1 cellular context compared by ENCODE assay signal in genomic region chr6:2952557-2953095, GRCh38.
TF ChIP-seq lines count a peak whose summit lies in the region.

No MANE protein-coding gene starts in this region.

TF ChIP-seq in HepG2, 621 proteins besides CTCF, POLR2A, EP300 and RAD21 (continued from another document and continues in another):
- TF ChIP-seq ZBED4 (CRISPR knock-in tag; IDR thresholded peaks at IDR 0.05; ENCODE audit: borderline replicate concordance) (0 out of 2 replicates have a peak, but pooled peaks have one; percentile 28), ZNF451 (CRISPR knock-in tag; IDR thresholded peaks at IDR 0.05) (peak; percentile 47; the same call in 1 of the 2 replicates), ZNF282 (IDR thresholded peaks at IDR 0.05; ENCODE audit: partially characterized antibody) (no peak), ZNF772 (CRISPR knock-in tag; IDR thresholded peaks at IDR 0.05) (peak; percentile 71), PHF21A (CRISPR knock-in tag; IDR thresholded peaks at IDR 0.05) (peak; percentile 89), ZSCAN21 (CRISPR knock-in tag; IDR thresholded peaks at IDR 0.05; ENCODE audit: borderline replicate concordance) (no peak), ADNP (CRISPR knock-in tag; IDR thresholded peaks at IDR 0.05) (peak; percentile 13; the same call in 1 of the 2 replicates), SSRP1 (CRISPR knock-in tag; IDR thresholded peaks at IDR 0.05) (no peak), CHD4 (IDR thresholded peaks at IDR 0.05; ENCODE audit: borderline replicate concordance, low read length) (no peak), ZNF672 (CRISPR knock-in tag; IDR thresholded peaks at IDR 0.05) (no peak), ZNF782 (CRISPR knock-in tag; IDR thresholded peaks at IDR 0.05; ENCODE audit: borderline replicate concordance) (peak; percentile 66; the same call in 1 of the 2 replicates), GPN1 (CRISPR knock-in tag; IDR thresholded peaks at IDR 0.05; ENCODE audit: borderline replicate concordance) (no peak), ARHGAP35 (CRISPR knock-in tag; IDR thresholded peaks at IDR 0.05; ENCODE audit: borderline replicate concordance) (peak; percentile 69; the same call in 1 of the 2 replicates), ZNF570 (CRISPR knock-in tag; IDR thresholded peaks at IDR 0.05; ENCODE audit: borderline replicate concordance) (no peak), ZNF576 (CRISPR knock-in tag; IDR thresholded peaks at IDR 0.05) (no peak; the same call in 1 of the 2 replicates), ZNF142 (CRISPR knock-in tag; IDR thresholded peaks at IDR 0.05) (peak; percentile 72), NFIB (CRISPR knock-in tag; IDR thresholded peaks at IDR 0.05; ENCODE audit: borderline replicate concordance) (no peak), HOXA9 (CRISPR knock-in tag; IDR thresholded peaks at IDR 0.05; ENCODE audit: borderline replicate concordance) (no peak), ZMYM4 (CRISPR knock-in tag; IDR thresholded peaks at IDR 0.05) (peak; percentile 93), MAZ (IDR thresholded peaks at IDR 0.05; ENCODE audit: borderline replicate concordance, low read depth, low read length) (peak; percentile 14; the same call in 1 of the 2 replicates), MAZ (CRISPR knock-in tag; IDR thresholded peaks at IDR 0.05; ENCODE audit: low read depth) (peak; percentile 63; the same call in 1 of the 2 replicates), ZNF326 (CRISPR knock-in tag; IDR thresholded peaks at IDR 0.05; ENCODE audit: borderline replicate concordance) (no peak), GTF3A (CRISPR knock-in tag; conservative IDR thresholded peaks at IDR 0.05) (peak; percentile 87; the same call in 1 of the 2 replicates), MTERF4 (CRISPR knock-in tag; IDR thresholded peaks at IDR 0.05) (no peak), ZNF383 (CRISPR knock-in tag; IDR thresholded peaks at IDR 0.05; ENCODE audit: borderline replicate concordance) (no peak), HNF1A (IDR thresholded peaks at IDR 0.05; ENCODE audit: low read depth) (no peak), HNF1A (CRISPR knock-in tag; IDR thresholded peaks at IDR 0.05; ENCODE audit: borderline replicate concordance) (peak; percentile 42; the same call in 1 of the 2 replicates), ZNF629 (CRISPR knock-in tag; conservative IDR thresholded peaks at IDR 0.05) (0 out of 2 replicates have a peak, but pooled peaks have one; percentile 7), ZNF24 (IDR thresholded peaks at IDR 0.05) (no peak), KLF15 (CRISPR knock-in tag; IDR thresholded peaks at IDR 0.05; ENCODE audit: borderline replicate concordance) (no peak), SIN3A (IDR thresholded peaks at IDR 0.05; ENCODE audit: borderline replicate concordance, low read depth, low read length) (0 out of 2 replicates have a peak, but pooled peaks have one; percentile 54), RFXAP (CRISPR knock-in tag; IDR thresholded peaks at IDR 0.05; ENCODE audit: borderline replicate concordance) (peak; percentile 66; the same call in 1 of the 2 replicates), TRIM22 (IDR thresholded peaks at IDR 0.05) (no peak), RFX5 (IDR thresholded peaks at IDR 0.05; ENCODE audit: low read depth, low read length) (no peak), ZNF333 (CRISPR knock-in tag; IDR thresholded peaks at IDR 0.05; ENCODE audit: borderline replicate concordance) (no peak), SMAD3 (CRISPR knock-in tag; IDR thresholded peaks at IDR 0.05) (0 out of 2 replicates have a peak, but pooled peaks have one; percentile 31), NKX3-1 (CRISPR knock-in tag; IDR thresholded peaks at IDR 0.05) (no peak), ZNF33B (CRISPR knock-in tag; IDR thresholded peaks at IDR 0.05) (peak; percentile 88; the same call in 1 of the 2 replicates), ZNF230 (CRISPR knock-in tag; IDR thresholded peaks at IDR 0.05) (no peak), FOXO1 (CRISPR knock-in tag; IDR thresholded peaks at IDR 0.05) (no peak), PHF8 (CRISPR knock-in tag; IDR thresholded peaks at IDR 0.05) (peak; percentile 52), ZNF7 (CRISPR knock-in tag; IDR thresholded peaks at IDR 0.05) (no peak), ZKSCAN5 (CRISPR knock-in tag; IDR thresholded peaks at IDR 0.05) (no peak), RELA (CRISPR knock-in tag; IDR thresholded peaks at IDR 0.05) (no peak), ZNF75D (CRISPR knock-in tag; IDR thresholded peaks at IDR 0.05; ENCODE audit: borderline replicate concordance) (no peak), ONECUT2 (CRISPR knock-in tag; IDR thresholded peaks at IDR 0.05) (0 out of 2 replicates have a peak, but pooled peaks have one; percentile 5), ZNF670 (CRISPR knock-in tag; IDR thresholded peaks at IDR 0.05; ENCODE audit: borderline replicate concordance) (no peak), ZMAT3 (CRISPR knock-in tag; conservative IDR thresholded peaks at IDR 0.05) (no peak; the same call in 1 of the 2 replicates), CBFB (CRISPR knock-in tag; IDR thresholded peaks at IDR 0.05) (peak; percentile 60; the same call in 1 of the 2 replicates), GLI4 (CRISPR knock-in tag; IDR thresholded peaks at IDR 0.05; ENCODE audit: borderline replicate concordance) (peak; percentile 83; the same call in 1 of the 2 replicates), ZNF567 (CRISPR knock-in tag; IDR thresholded peaks at IDR 0.05; ENCODE audit: borderline replicate concordance) (no peak), ZSCAN30 (CRISPR knock-in tag; IDR thresholded peaks at IDR 0.05) (peak; percentile 65; the same call in 1 of the 2 replicates), GABPB1 (CRISPR knock-in tag; IDR thresholded peaks at IDR 0.05) (peak; percentile 65), TERF1 (CRISPR knock-in tag; IDR thresholded peaks at IDR 0.05) (no peak)
